In genomic region chr19:41545547-41545946, GRCh38 we compare ENCODE assay signal across 11 cellular contexts. TPM values are rescaled to one million over a fixed set of nuclear protein-coding genes. Genes with fewer than 3 reads are reported as not detected.
DNase-seq lines count a peak whose midpoint lies in the region; ATAC-seq and TF ChIP-seq lines count a peak whose summit lies in the region.
"Had no signal": no experiment of that assay in that cellular context is flagged by ENCODE, and none has a peak within 500 bp of the region (broad histone marks: within the 10 kb centered on the region; RNA-seq: fewer than 3 reads in every experiment).

No MANE protein-coding gene starts in this region.

- H3K4me2 ChIP-seq in MM.1S (ENCODE audit: low read depth, low read length), result peak overlapping the region; percentile 90

- H3K79me2 ChIP-seq in MM.1S (ENCODE audit: low read length), result peaks cover 46% of the 10 kb centered on the region

- no peak for DNase-seq in MM.1S
- peak; percentile 75 for DNase-seq in natural killer cell treated with Interleukin-12 subunit alpha and Interleukin-12 subunit beta and Interleukin-15 and Interleukin-18, amount 100 ng/mL, for 72 hours (ENCODE audit: low spot score)
- DNase-seq in DMS79 (lab: John Stamatoyannopoulos, UW), result no peak
- DNase-seq: amniotic stem cell, DND-41 had no signal

- H3K27me3 Mint-ChIP-seq in activated T-helper 17 cell treated with anti-CD3 and anti-CD28 coated beads, Interleukin-2, amount 50 U/mL, for 72 hours, result no peaks in the 10 kb centered on the region
- H3K27me3 Mint-ChIP-seq in natural killer cell treated with Interleukin-12 subunit alpha and Interleukin-12 subunit beta and Interleukin-15 and Interleukin-18, amount 100 ng/mL, for 72 hours, result no peaks in the 10 kb centered on the region

- peaks cover 42% of the 10 kb centered on the region for H3K4me1 ChIP-seq in MM.1S (ENCODE audit: low read length)

- H3K4me1 Mint-ChIP-seq in activated T-helper 17 cell treated with anti-CD3 and anti-CD28 coated beads, Interleukin-2, amount 50 U/mL, for 72 hours, result peaks cover 51% of the 10 kb centered on the region
- peaks cover 45 to 65% of the 10 kb centered on the region in 2 donors for H3K4me1 Mint-ChIP-seq in natural killer cell treated with Interleukin-12 subunit alpha and Interleukin-12 subunit beta and Interleukin-15 and Interleukin-18, amount 100 ng/mL, for 72 hours (ENCODE audit: low read depth in 2 of 2)

- H3K9me3 ChIP-seq in MM.1S (replicated peaks; ENCODE audit: insufficient read depth, low read length), result no peaks in the 10 kb centered on the region

- peak overlapping the region; percentile 99; the same call in 1 of the 2 replicates for H3K9ac ChIP-seq in MM.1S (ENCODE audit: low read length)

- H3K4me3 ChIP-seq in GM08714 (ENCODE audit: low read length) (peak overlapping the region; percentile 17; the same call in 1 of the 2 replicates), MM.1S (ENCODE audit: low read length) (peak overlapping the region; percentile 95)

- peaks cover 18% of the 10 kb centered on the region for H3K36me3 Mint-ChIP-seq in activated T-helper 17 cell treated with anti-CD3 and anti-CD28 coated beads, Interleukin-2, amount 50 U/mL, for 72 hours (ENCODE audit: low read depth)
- H3K36me3 Mint-ChIP-seq in natural killer cell treated with Interleukin-12 subunit alpha and Interleukin-12 subunit beta and Interleukin-15 and Interleukin-18, amount 100 ng/mL, for 72 hours, result no peaks in the 10 kb centered on the region

- 0 out of 2 replicates have a peak overlapping the region, but pooled peaks have one; percentile 6 for H2AFZ ChIP-seq in MM.1S (ENCODE audit: low read length)

- H3F3A ChIP-seq in MM.1S (ENCODE audit: insufficient read depth, low read length), result peaks cover 54% of the 10 kb centered on the region

- H3K9me3 Mint-ChIP-seq in activated T-helper 17 cell treated with anti-CD3 and anti-CD28 coated beads, Interleukin-2, amount 50 U/mL, for 72 hours, result no peaks in the 10 kb centered on the region
- no peaks in the 10 kb centered on the region for H3K9me3 Mint-ChIP-seq in natural killer cell treated with Interleukin-12 subunit alpha and Interleukin-12 subunit beta and Interleukin-15 and Interleukin-18, amount 100 ng/mL, for 72 hours

- no peaks in the 10 kb centered on the region for H3K27me3 ChIP-seq in MM.1S (replicated peaks; ENCODE audit: insufficient read depth, low read length)

- H3K27ac ChIP-seq in MM.1S (ENCODE audit: low read length), result peak overlapping the region; percentile 99; the same call in 1 of the 2 replicates

- peak; percentile 30 for ATAC-seq in activated T-helper 17 cell treated with anti-CD3 and anti-CD28 coated beads, Interleukin-2, amount 50 U/mL, for 72 hours (replicated peaks)
- ATAC-seq in natural killer cell treated with Interleukin-12 subunit alpha and Interleukin-12 subunit beta and Interleukin-15 and Interleukin-18, amount 100 ng/mL, for 72 hours, result peak in 1 of 2 donors; percentile 66
- no peak for ATAC-seq in HG02981 (IDR thresholded peaks at IDR 0.05; ENCODE audit: unreplicated experiment)
- no peak for ATAC-seq in GM18502 (IDR thresholded peaks at IDR 0.05; ENCODE audit: poor library complexity, unreplicated experiment)

- no peaks in the 10 kb centered on the region for H3K9me2 ChIP-seq in MM.1S (replicated peaks; ENCODE audit: insufficient read depth, low read length)

- H3K36me3 ChIP-seq in MM.1S (replicated peaks; ENCODE audit: insufficient read depth, low read length), result no peaks in the 10 kb centered on the region

- H4K20me1 ChIP-seq in MM.1S (ENCODE audit: insufficient read depth, low read length), result no peaks in the 10 kb centered on the region

- no peak for TF ChIP-seq CTCF in MM.1S (IDR thresholded peaks at IDR 0.05; ENCODE audit: low read length)

- peak overlapping the region; percentile 93 for H3K27ac Mint-ChIP-seq in activated T-helper 17 cell treated with anti-CD3 and anti-CD28 coated beads, Interleukin-2, amount 50 U/mL, for 72 hours
- peak overlapping the region; percentile 93 to 97 for H3K27ac Mint-ChIP-seq in natural killer cell treated with Interleukin-12 subunit alpha and Interleukin-12 subunit beta and Interleukin-15 and Interleukin-18, amount 100 ng/mL, for 72 hours

- peak overlapping the region; percentile 95 for H3K4me3 Mint-ChIP-seq in activated T-helper 17 cell treated with anti-CD3 and anti-CD28 coated beads, Interleukin-2, amount 50 U/mL, for 72 hours
- H3K4me3 Mint-ChIP-seq in natural killer cell treated with Interleukin-12 subunit alpha and Interleukin-12 subunit beta and Interleukin-15 and Interleukin-18, amount 100 ng/mL, for 72 hours, result peak overlapping the region; percentile 87

RNA-seq across cellular contexts. Expression of gene CEACAM21, which starts 30.4 kb away (rescaled TPM):
- total RNA-seq in activated T-helper 17 cell treated with anti-CD3 and anti-CD28 coated beads, Interleukin-2, amount 50 U/mL, for 72 hours, result 10 to 100 TPM; 27.1 to 30.7 TPM
- 10 to 100 TPM in 1 of 2 donors, 1 to 10 TPM in 1; 9.7 to 20.6 TPM for total RNA-seq in natural killer cell treated with Interleukin-12 subunit alpha and Interleukin-12 subunit beta and Interleukin-15 and Interleukin-18, amount 100 ng/mL, for 72 hours
- total RNA-seq: epithelial cell of proximal tubule, HT1080 had no signal
